15 cellular contexts compared by ENCODE assay signal in genomic region chrX:48045410-48046311, GRCh38. TPM values are rescaled to one million over a fixed set of nuclear protein-coding genes. Genes with fewer than 3 reads are reported as not detected.
DNase-seq lines count a peak whose midpoint lies in the region; ATAC-seq and TF ChIP-seq lines count a peak whose summit lies in the region.
"Had no signal": no experiment of that assay in that cellular context is flagged by ENCODE, and none has a peak within 500 bp of the region (broad histone marks: within the 10 kb centered on the region; RNA-seq: fewer than 3 reads in every experiment).

No MANE protein-coding gene starts in this region.

- no peaks in the 10 kb centered on the region for H3K36me3 ChIP-seq in SK-N-SH (replicated peaks in 1 of 2; ENCODE audit: control insufficient read depth in 1 of 2, insufficient read depth in 2 of 2, low read length in 1 of 2)
- H3K36me3 ChIP-seq in lung (ENCODE audit: control insufficient read depth in 2 of 2, insufficient read depth in 2 of 2, low read length in 2 of 2): no peaks in the 10 kb centered on the region
- no peaks in the 10 kb centered on the region for H3K36me3 ChIP-seq in aorta (ENCODE audit: control insufficient read depth in 1 of 2, insufficient read depth in 2 of 2, low read length in 1 of 2)
- H3K36me3 ChIP-seq: suprapubic skin had no signal

- CTCF ChIA-PET in SK-N-SH (lab: Yijun Ruan, JAX): no interaction called here
- CTCF ChIA-PET in activated CD8-positive, alpha-beta T cell treated with anti-CD3 and anti-CD28 coated beads, Interleukin-2, amount 10 ng/mL, durations not matched to agents 7 days and 5 days (lab: Charles Lee): no interaction called here

- intact Hi-C loops in aorta (cut with DNase I): no loop called here

- H3K27ac ChIP-seq in SK-N-SH (ENCODE audit: low read depth in 2 of 2, low read length in 1 of 2) (no peak overlapping the region), lung (ENCODE audit: low read depth in 1 of 2, low read length in 1 of 2) (peak overlapping the region in 1 of 2 donors; percentile 38), aorta (ENCODE audit: low read depth in 1 of 2, low read length in 2 of 2) (no peak overlapping the region)
- H3K27ac ChIP-seq: suprapubic skin had no signal

- no peak for TF ChIP-seq EP300 in SK-N-SH (IDR thresholded peaks at IDR 0.05; ENCODE audit: borderline replicate concordance in 1 of 2, low read depth in 1 of 2, low read length in 1 of 2)

- H3K79me2 ChIP-seq in SK-N-SH (ENCODE audit: insufficient read depth): no peaks in the 10 kb centered on the region

- no peak overlapping the region for H2AFZ ChIP-seq in SK-N-SH (ENCODE audit: low read depth)

- H3K27ac Mint-ChIP-seq in activated CD8-positive, alpha-beta T cell treated with anti-CD3 and anti-CD28 coated beads, Interleukin-2, amount 10 ng/mL, durations not matched to agents 7 days and 5 days: no peak overlapping the region
- H3K27ac Mint-ChIP-seq: activated CD4-positive, alpha-beta memory T cell treated with anti-CD3 and anti-CD28 coated beads for 36 hours; immature natural killer cell had no signal

- H4K20me1 ChIP-seq in SK-N-SH (ENCODE audit: insufficient read depth): no peaks in the 10 kb centered on the region

- H3K9me3 ChIP-seq in SK-N-SH (no peaks in the 10 kb centered on the region), lung (ENCODE audit: control insufficient read depth in 2 of 2, insufficient read depth in 1 of 2, low read length in 1 of 2) (peaks cover 0 to 2% of the 10 kb centered on the region in 2 donors), aorta (ENCODE audit: control insufficient read depth, low read length) (no peaks in the 10 kb centered on the region)
- H3K9me3 ChIP-seq: suprapubic skin had no signal

- no peak for DNase-seq in SK-N-SH
- peak; percentile 75 for DNase-seq in dermis blood vessel endothelial cell
- peak; percentile 34 for DNase-seq in lung (ENCODE audit: low spot score)
- no peak for DNase-seq in aorta
- no peak for DNase-seq in GF-D8 (lab: John Stamatoyannopoulos, UW)
- DNase-seq in activated CD8-positive, alpha-beta T cell treated with anti-CD3 and anti-CD28 coated beads, Interleukin-2, amount 10 ng/mL, durations not matched to agents 7 days and 5 days: no peak
- DNase-seq: 8988T; activated CD4-positive, alpha-beta memory T cell treated with anti-CD3 and anti-CD28 coated beads for 36 hours; immature natural killer cell; NCI-H1417 treated with DMSO at 0.1 percent for 48 hours had no signal

- no peak for TF ChIP-seq CTCF in SK-N-SH (IDR thresholded peaks at IDR 0.05)
- TF ChIP-seq CTCF in lung (IDR thresholded peaks at IDR 0.05; ENCODE audit: control extremely low read depth, extremely low read depth): no peak

- 25% methylated on average over 8 of the region's 8 CpGs for whole genome bisulfite sequencing in SK-N-SH (ENCODE audit: low lambda C conversion rate)
- WGBS in lung, 2 donors: 54 to 74% methylated on average over 8 of the region's 8 CpGs
- 47 to 53% methylated on average over 8 of the region's 8 CpGs for WGBS in aorta, 2 donors

- H3K27me3 Mint-ChIP-seq in activated CD8-positive, alpha-beta T cell treated with anti-CD3 and anti-CD28 coated beads, Interleukin-2, amount 10 ng/mL, durations not matched to agents 7 days and 5 days (ENCODE audit: low read depth): no peaks in the 10 kb centered on the region
- H3K27me3 Mint-ChIP-seq: activated CD4-positive, alpha-beta memory T cell treated with anti-CD3 and anti-CD28 coated beads for 36 hours; central memory CD8-positive, alpha-beta T cell had no signal

- no peaks in the 10 kb centered on the region for H3K9me3 Mint-ChIP-seq in activated CD8-positive, alpha-beta T cell treated with anti-CD3 and anti-CD28 coated beads, Interleukin-2, amount 10 ng/mL, durations not matched to agents 7 days and 5 days (ENCODE audit: insufficient read depth)
- H3K9me3 Mint-ChIP-seq: activated CD4-positive, alpha-beta memory T cell treated with anti-CD3 and anti-CD28 coated beads for 36 hours; central memory CD8-positive, alpha-beta T cell; immature natural killer cell had no signal

- ATAC-seq in SK-N-SH treated with all-trans-retinoic acid at 6 μM for 48 hours: no peak; the same call in 2 of the 3 replicates
- no peak for ATAC-seq in lung (ENCODE audit: insufficient read depth, low FRiP score)
- peak; percentile 29 for ATAC-seq in aorta (ENCODE audit: low FRiP score)
- ATAC-seq in HG02840 (IDR thresholded peaks at IDR 0.05; ENCODE audit: low FRiP score, unreplicated experiment): no peak
- no peak for ATAC-seq in activated CD8-positive, alpha-beta T cell treated with anti-CD3 and anti-CD28 coated beads, Interleukin-2, amount 10 ng/mL, durations not matched to agents 7 days and 5 days
- ATAC-seq: GM12878 had no signal

- TF ChIP-seq RAD21 in SK-N-SH (IDR thresholded peaks at IDR 0.05; ENCODE audit: low read length): no peak

- H3K4me3 ChIP-seq in SK-N-SH (ENCODE audit: low read depth in 2 of 2, low read length in 1 of 2): no peak overlapping the region
- H3K4me3 ChIP-seq in lung: no peak overlapping the region
- H3K4me3 ChIP-seq in aorta (ENCODE audit: low read length in 2 of 2): no peak overlapping the region
- H3K4me3 ChIP-seq: GM12878, suprapubic skin had no signal

- H3K27me3 ChIP-seq in SK-N-SH (ENCODE audit: insufficient read depth) (no peaks in the 10 kb centered on the region; the same call in 1 of the 2 replicates), lung (ENCODE audit: control insufficient read depth, insufficient read depth) (no peaks in the 10 kb centered on the region), aorta (ENCODE audit: control insufficient read depth in 1 of 2, insufficient read depth in 2 of 2, low read length in 1 of 2) (no peaks in the 10 kb centered on the region)
- H3K27me3 ChIP-seq: suprapubic skin had no signal

- no peak overlapping the region for H3K4me2 ChIP-seq in SK-N-SH

- H3K36me3 Mint-ChIP-seq in activated CD8-positive, alpha-beta T cell treated with anti-CD3 and anti-CD28 coated beads, Interleukin-2, amount 10 ng/mL, durations not matched to agents 7 days and 5 days (ENCODE audit: low read depth): no peaks in the 10 kb centered on the region

- H3K4me1 Mint-ChIP-seq in activated CD8-positive, alpha-beta T cell treated with anti-CD3 and anti-CD28 coated beads, Interleukin-2, amount 10 ng/mL, durations not matched to agents 7 days and 5 days (ENCODE audit: low read depth): no peaks in the 10 kb centered on the region
- H3K4me1 Mint-ChIP-seq: central memory CD8-positive, alpha-beta T cell; immature natural killer cell had no signal

- H3K9ac ChIP-seq in SK-N-SH: no peak overlapping the region

- POLR2A ChIA-PET in SK-N-SH (lab: Yijun Ruan, JAX): no interaction called here
- POLR2A ChIA-PET in activated CD8-positive, alpha-beta T cell treated with anti-CD3 and anti-CD28 coated beads, Interleukin-2, amount 10 ng/mL, durations not matched to agents 7 days and 5 days (lab: Charles Lee): no interaction called here

- H3K4me1 ChIP-seq in SK-N-SH (ENCODE audit: control insufficient read depth in 1 of 2, insufficient read depth in 2 of 2, low read depth in 1 of 2, low read length in 1 of 2): no peaks in the 10 kb centered on the region; a peak in 1 of 4 replicates
- H3K4me1 ChIP-seq in lung (ENCODE audit: control insufficient read depth in 2 of 2, insufficient read depth in 2 of 2, low read length in 2 of 2): peaks cover 2 to 3% of the 10 kb centered on the region in 2 donors
- H3K4me1 ChIP-seq in aorta (ENCODE audit: control insufficient read depth in 1 of 2, insufficient read depth in 2 of 2, low read length in 2 of 2): no peaks in the 10 kb centered on the region
- H3K4me1 ChIP-seq: suprapubic skin had no signal

- no peaks in the 10 kb centered on the region for H3F3A ChIP-seq in SK-N-SH (replicated peaks; ENCODE audit: insufficient read depth)

- no peaks in the 10 kb centered on the region for H3K9me2 ChIP-seq in SK-N-SH

- no peak overlapping the region for H3K4me3 Mint-ChIP-seq in activated CD8-positive, alpha-beta T cell treated with anti-CD3 and anti-CD28 coated beads, Interleukin-2, amount 10 ng/mL, durations not matched to agents 7 days and 5 days
- H3K4me3 Mint-ChIP-seq: activated CD4-positive, alpha-beta memory T cell treated with anti-CD3 and anti-CD28 coated beads for 36 hours; central memory CD8-positive, alpha-beta T cell; immature natural killer cell had no signal

TF ChIP-seq in SK-N-SH, 30 proteins besides CTCF, POLR2A, EP300 and RAD21:
- TF ChIP-seq JUND (IDR thresholded peaks at IDR 0.05) (peak; percentile 12; the same call in 1 of the 2 replicates), FOSL2 (IDR thresholded peaks at IDR 0.05; ENCODE audit: borderline replicate concordance, low read depth) (no peak)
TF ChIP-seq in SK-N-SH: peak in this region for 1.

TF ChIP-seq in SK-N-SH treated with all-trans-retinoic acid at 6 μM for 48 hours, 23 proteins besides CTCF, POLR2A, EP300 and RAD21 (continues in another document):
- TF ChIP-seq PPARA (CRISPR knock-in tag; IDR thresholded peaks at IDR 0.05; ENCODE audit: borderline replicate concordance) (no peak), TCF4 (CRISPR knock-in tag; IDR thresholded peaks at IDR 0.05; ENCODE audit: borderline replicate concordance) (no peak), ISL1 (CRISPR knock-in tag; IDR thresholded peaks at IDR 0.05) (no peak; the same call in 1 of the 2 replicates)

RNA-seq across cellular contexts. Expression of gene ZNF630, which starts 25.8 kb away (rescaled TPM):
- 0.61 and 1.2 TPM in 2 replicates for polyA plus RNA-seq in SK-N-SH (2012; rRNA removed)
- polyA plus RNA-seq in SK-N-SH (2012; cell fraction: cytosol; rRNA removed): 0.88 and 0.93 TPM in 2 replicates
- polyA plus RNA-seq in SK-N-SH (2012; cell fraction: nucleus; rRNA removed): 1.9 and 2.8 TPM in 2 replicates
- 1.5 and 3.2 TPM in 2 replicates for total RNA-seq in dermis blood vessel endothelial cell
- 1 to 10 TPM; 2.5 to 6.7 TPM for total RNA-seq in lung
- 1 to 10 TPM in 1 of 2 donors, under 1 TPM in 1; 0.98 to 1.4 TPM for polyA plus RNA-seq in lung
- total RNA-seq in aorta: 1 to 10 TPM; 4.4 to 7.7 TPM
- 1 to 10 TPM; 4.8 to 5.0 TPM for polyA plus RNA-seq in aorta
- 1 to 10 TPM in 1 of 2 experiments, under 1 TPM in 1; 0.99 to 1.6 TPM for total RNA-seq in activated CD8-positive, alpha-beta T cell treated with anti-CD3 and anti-CD28 coated beads, Interleukin-2, amount 10 ng/mL, durations not matched to agents 7 days and 5 days

RNA-seq across cellular contexts. Expression of gene SPACA5, which starts 38.9 kb away (rescaled TPM):
- polyA plus RNA-seq in SK-N-SH (2012; rRNA removed) (not detected in 2 replicates), lung (not detected), aorta (not detected)
- not detected in 2 replicates for polyA plus RNA-seq in SK-N-SH (2012; cell fraction: cytosol; rRNA removed)
- not detected in 2 replicates for polyA plus RNA-seq in SK-N-SH (2012; cell fraction: nucleus; rRNA removed)
- total RNA-seq in dermis blood vessel endothelial cell (not detected in 2 replicates), lung (not detected), aorta (not detected)
- total RNA-seq in activated CD8-positive, alpha-beta T cell treated with anti-CD3 and anti-CD28 coated beads, Interleukin-2, amount 10 ng/mL, durations not matched to agents 7 days and 5 days: not detected
- total RNA-seq: activated CD4-positive, alpha-beta memory T cell treated with anti-CD3 and anti-CD28 coated beads for 36 hours; suprapubic skin had no signal
- polyA plus RNA-seq: immature natural killer cell had no signal

RNA-seq across cellular contexts. Expression of gene ZNF182, which starts 41.9 kb away (rescaled TPM):
- polyA plus RNA-seq in SK-N-SH (2012; rRNA removed): 2.1 and 2.6 TPM in 2 replicates
- 2.3 and 2.7 TPM in 2 replicates for polyA plus RNA-seq in SK-N-SH (2012; cell fraction: cytosol; rRNA removed)
- 4.6 and 7.7 TPM in 2 replicates for polyA plus RNA-seq in SK-N-SH (2012; cell fraction: nucleus; rRNA removed)
- 4.9 and 5.3 TPM in 2 replicates for total RNA-seq in dermis blood vessel endothelial cell
- total RNA-seq in lung: 1 to 10 TPM; 4.7 to 9.5 TPM
- 1 to 10 TPM; 2.7 to 2.9 TPM for polyA plus RNA-seq in lung
- total RNA-seq in aorta: 1 to 10 TPM; 6.2 to 7.4 TPM
- 1 to 10 TPM; 2.1 to 3.8 TPM for polyA plus RNA-seq in aorta
- 10 to 100 TPM in 1 of 2 experiments, 1 to 10 TPM in 1; 9.0 to 10.2 TPM for total RNA-seq in activated CD8-positive, alpha-beta T cell treated with anti-CD3 and anti-CD28 coated beads, Interleukin-2, amount 10 ng/mL, durations not matched to agents 7 days and 5 days

Comparison
In these comparisons a context has a peak if more than half of its experiments do, and no peak if none do; other contexts are left out.
1. DNase-seq: peak in dermis blood vessel endothelial cell (single experiment) and lung (single experiment); none in SK-N-SH (single experiment), aorta (0 of 2), GF-D8 (single experiment) and activated CD8-positive, alpha-beta T cell treated with anti-CD3 and anti-CD28 coated beads, Interleukin-2, amount 10 ng/mL, durations not matched to agents 7 days and 5 days (single experiment).